In the genomic region with DNA sequence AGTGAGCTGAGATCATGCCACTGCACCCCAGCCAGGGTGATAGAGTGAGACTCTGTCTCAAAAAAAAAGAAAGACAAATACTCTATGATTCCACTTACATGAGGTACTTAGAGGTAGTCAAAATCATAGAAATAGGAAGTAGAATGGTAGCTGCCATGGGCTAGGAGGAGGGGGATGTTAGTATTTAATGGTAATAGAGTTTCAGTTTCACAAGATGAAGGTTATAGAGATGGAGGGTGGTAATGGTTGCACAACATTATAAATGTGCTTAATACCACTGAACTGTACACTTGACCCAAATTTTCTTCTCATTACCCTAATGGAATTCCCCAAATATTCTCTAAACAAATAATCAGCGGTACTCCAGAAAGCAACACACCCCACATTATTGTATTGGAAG, we compare ENCODE assay signal across 1 cellular context.
TF ChIP-seq lines count a peak whose summit lies in the region.

No MANE protein-coding gene starts in this region.

TF ChIP-seq in GM12878, 131 proteins besides CTCF, POLR2A, EP300 and RAD21:
- TF ChIP-seq SMAD1 (IDR thresholded peaks at IDR 0.05; ENCODE audit: low read depth, partially characterized antibody) (no peak), BMI1 (IDR thresholded peaks at IDR 0.05; ENCODE audit: borderline replicate concordance) (no peak), CHD1 (IDR thresholded peaks at IDR 0.05; ENCODE audit: low read depth, low read length) (no peak)
